Comparison of ENCODE assay signal across 1 cellular context in the genomic region with DNA sequence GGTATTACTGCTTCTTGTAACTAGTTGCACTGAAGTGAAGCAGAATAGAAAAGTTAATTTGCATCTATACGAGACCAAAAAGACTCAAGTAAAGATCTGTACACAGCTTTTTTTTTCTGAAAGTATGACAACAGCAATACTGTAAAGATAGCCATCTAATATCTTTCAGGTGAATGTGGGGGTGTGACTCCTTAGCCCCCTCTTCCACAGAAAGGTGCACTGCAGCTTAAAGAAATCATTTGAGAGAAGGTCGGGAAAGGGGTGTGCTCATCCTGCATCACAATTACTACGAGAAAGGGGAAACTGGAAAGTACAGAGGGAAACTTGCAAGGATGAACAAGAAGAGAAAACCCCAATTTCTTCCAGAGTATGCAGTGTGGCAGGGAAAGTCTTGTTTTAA.
TF ChIP-seq lines count a peak whose summit lies in the region.

No MANE protein-coding gene starts in this region.

TF ChIP-seq in endothelial cell of umbilical vein, 7 proteins besides CTCF, POLR2A, EP300 and RAD21:
- TF ChIP-seq GATA2 (IDR thresholded peaks at IDR 0.05; ENCODE audit: insufficient read depth, insufficient read length, low read depth, low read length), result peak; percentile 9
- no peak for TF ChIP-seq JUN (IDR thresholded peaks at IDR 0.05; ENCODE audit: borderline replicate concordance, insufficient read depth, insufficient read length, low read depth)
- TF ChIP-seq MAX (IDR thresholded peaks at IDR 0.05; ENCODE audit: insufficient read depth, insufficient read length), result no peak
